ENCODE assay signal across 3 cellular contexts in the genomic region with DNA sequence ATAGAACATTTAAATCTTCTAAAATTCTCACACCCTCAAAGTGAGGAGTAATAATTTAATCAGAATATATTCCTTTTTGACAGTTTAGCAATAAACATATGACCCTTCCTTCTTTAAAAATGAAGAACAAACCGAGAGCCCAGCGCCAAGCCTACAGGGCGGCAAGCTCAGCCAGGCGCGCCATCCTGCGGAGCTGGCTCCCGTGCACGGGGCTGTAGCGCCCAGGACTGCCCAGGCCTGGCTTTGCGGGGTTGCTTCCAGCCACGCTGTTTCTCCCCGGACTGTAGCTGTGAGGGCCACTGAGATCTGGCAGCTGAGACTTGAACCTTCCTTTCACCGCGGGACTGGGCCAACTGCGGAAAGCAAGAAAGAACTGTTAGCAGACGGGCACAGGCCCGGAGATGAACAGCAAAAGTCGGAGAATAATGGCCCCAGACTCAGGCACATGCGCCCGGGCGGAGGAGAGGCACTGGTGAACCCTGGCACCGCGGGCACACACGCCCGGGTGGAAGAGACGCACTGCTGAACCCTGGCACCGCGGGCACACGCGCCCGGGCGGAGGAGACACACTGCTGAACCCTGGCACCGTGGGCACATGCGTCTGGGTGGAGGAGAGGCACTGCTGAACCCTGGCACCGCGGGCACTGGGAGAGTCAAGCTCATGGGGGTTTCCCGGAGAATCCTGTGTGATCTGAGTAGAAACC.
TF ChIP-seq lines count a peak whose summit lies in the region.

No MANE protein-coding gene starts in this region.

TF ChIP-seq in HEK293, 187 proteins besides CTCF, POLR2A, EP300 and RAD21:
- TF ChIP-seq ZNF548 (tag by site-specific recombination; IDR thresholded peaks at IDR 0.05) = no peak
- peak; percentile 70 for TF ChIP-seq HIC1 (tag by site-specific recombination; IDR thresholded peaks at IDR 0.05)

TF ChIP-seq in K562, 482 proteins besides CTCF, POLR2A, EP300 and RAD21:
- TF ChIP-seq POLR2G (IDR thresholded peaks at IDR 0.05; ENCODE audit: low read depth, low read length) (peak; percentile 56), HNRNPL (IDR thresholded peaks at IDR 0.05; ENCODE audit: low read depth, low read length) (peak; percentile 97), BCL6 (CRISPR knock-in tag; IDR thresholded peaks at IDR 0.05) (no peak), RBFOX2 (IDR thresholded peaks at IDR 0.05; ENCODE audit: low read depth, low read length) (peak; percentile 37; the same call in 1 of the 2 replicates), HMGN3 (IDR thresholded peaks at IDR 0.05; ENCODE audit: borderline replicate concordance, extremely low read depth, insufficient read length, low read depth, low read length) (no peak), RBM22 (IDR thresholded peaks at IDR 0.05; ENCODE audit: low read depth, low read length, poor library complexity, severe bottlenecking) (peak; percentile 37)

TF ChIP-seq in HepG2, 621 proteins besides CTCF, POLR2A, EP300 and RAD21:
- TF ChIP-seq AGO2 (optimal IDR thresholded peaks at IDR 0.05; ENCODE audit: low read depth, low read length) (peak; percentile 86), HNRNPL (IDR thresholded peaks at IDR 0.05; ENCODE audit: low read depth, low read length) (peak; percentile 89), ZNF12 (CRISPR knock-in tag; IDR thresholded peaks at IDR 0.05) (no peak), MBNL3 (CRISPR knock-in tag; conservative IDR thresholded peaks at IDR 0.05) (no peak)
